Comparison of ENCODE assay signal across 19 cellular contexts in genomic region chr7:126026421-126027088, GRCh38.
A peak's percentile ranks its signal among the peaks of the same experiment; 100 is the strongest.
DNase-seq lines count a peak whose midpoint lies in the region; ATAC-seq, FAIRE-seq and TF ChIP-seq lines count a peak whose summit lies in the region.
"Had no signal": no experiment of that assay in that cellular context is flagged by ENCODE, and none has a peak within 500 bp of the region (broad histone marks: within the 10 kb centered on the region; RNA-seq: fewer than 3 reads in every experiment).

No MANE protein-coding gene starts in this region.

- ATAC-seq in HG03025 (IDR thresholded peaks at IDR 0.05; ENCODE audit: low FRiP score, unreplicated experiment), result no peak
- ATAC-seq: gastrocnemius medialis had no signal

- DNase-seq in MCF 10A (ENCODE audit: unreplicated experiment) (peak; percentile 30), breast epithelium (ENCODE audit: low spot score in 2 of 2) (no peak), NCI-H774 (lab: John Stamatoyannopoulos, UW) (peak; percentile 36), glomerular visceral epithelial cell (ENCODE audit: extremely low spot score) (peak; percentile 64), urothelium cell line (ENCODE audit: low spot score) (peak; percentile 9), ascending aorta (ENCODE audit: low spot score in 2 of 2) (no peak), caudate nucleus (lab: John Stamatoyannopoulos, UW) (no peak)
- DNase-seq: activated CD4-positive, alpha-beta T cell treated with anti-CD3 and anti-CD28 coated beads, Interleukin-2, amount 10 ng/mL, durations not matched to agents 24 days and 14 days; anterior cingulate cortex; DMS 273 treated with DMSO at 0.1 percent for 48 hours; effector CD8-positive, alpha-beta T cell; gastrocnemius medialis; kidney; NCI-H187; RPMI8226; stimulated activated CD4-positive, alpha-beta T cell treated with anti-CD3 and anti-CD28 coated beads, Interleukin-2, amount 100 ng/mL, for 48 hours had no signal

- no peak overlapping the region for H3K4me3 Mint-ChIP-seq in MCF 10A (ENCODE audit: unreplicated experiment)
- H3K4me3 Mint-ChIP-seq: activated CD4-positive, alpha-beta T cell treated with anti-CD3 and anti-CD28 coated beads, Interleukin-2, amount 10 ng/mL, durations not matched to agents 24 days and 14 days; IgD-negative memory B cell had no signal

- H3K27ac Mint-ChIP-seq in MCF 10A (ENCODE audit: low read depth, unreplicated experiment), result peak overlapping the region; percentile 59
- H3K27ac Mint-ChIP-seq: activated CD4-positive, alpha-beta T cell treated with anti-CD3 and anti-CD28 coated beads, Interleukin-2, amount 10 ng/mL, durations not matched to agents 24 days and 14 days; IgD-negative memory B cell had no signal

- no peak for TF ChIP-seq CTCF in MCF 10A (IDR thresholded peaks at IDR 0.05; ENCODE audit: unreplicated experiment)
- no peak for TF ChIP-seq CTCF in breast epithelium (IDR thresholded peaks at IDR 0.05)
- TF ChIP-seq CTCF in ascending aorta (IDR thresholded peaks at IDR 0.05), result no peak

- POLR2A ChIA-PET in MCF 10A (lab: Yijun Ruan, JAX), result no interaction called here

- peaks cover 6% of the 10 kb centered on the region for H3K4me1 Mint-ChIP-seq in MCF 10A (ENCODE audit: insufficient read depth, unreplicated experiment)
- H3K4me1 Mint-ChIP-seq: activated CD4-positive, alpha-beta T cell treated with anti-CD3 and anti-CD28 coated beads, Interleukin-2, amount 10 ng/mL, durations not matched to agents 24 days and 14 days; IgD-negative memory B cell had no signal

- no peak for TF ChIP-seq POLR2A in breast epithelium (IDR thresholded peaks at IDR 0.05)

- H3K27ac ChIP-seq in breast epithelium (no peak overlapping the region), ascending aorta (no peak overlapping the region), caudate nucleus (ENCODE audit: low read depth, low read length) (no peak overlapping the region)
- H3K27ac ChIP-seq: gastrocnemius medialis, right atrium auricular region had no signal

- FAIRE-seq in urothelium cell line (lab: Jason Lieb, UNC), result no peak
- FAIRE-seq: kidney had no signal

- no TSS peak for BruUV-seq in MCF 10A (replicated peaks; lab: Mats Ljungman, UMichigan)

- H3K4me3 ChIP-seq in breast epithelium, result no peak overlapping the region
- H3K4me3 ChIP-seq in ascending aorta, result no peak overlapping the region
- H3K4me3 ChIP-seq: gastrocnemius medialis, right atrium auricular region had no signal

- CTCF ChIA-PET in MCF 10A (lab: Yijun Ruan, JAX), result interaction anchor here (0.6 kb wide), 1 partner anchor 857 kb away, joined by 3 read pairs; no protein-coding TSS in a partner anchor

- no peaks in the 10 kb centered on the region for H3K4me1 ChIP-seq in breast epithelium
- no peaks in the 10 kb centered on the region for H3K4me1 ChIP-seq in ascending aorta
- H3K4me1 ChIP-seq: gastrocnemius medialis, right atrium auricular region had no signal

- H3K27me3 ChIP-seq in breast epithelium, result no peaks in the 10 kb centered on the region
- no peaks in the 10 kb centered on the region for H3K27me3 ChIP-seq in ascending aorta
- H3K27me3 ChIP-seq: gastrocnemius medialis, right atrium auricular region had no signal

- H3K36me3 ChIP-seq in breast epithelium (no peaks in the 10 kb centered on the region), ascending aorta (no peaks in the 10 kb centered on the region)
- H3K36me3 ChIP-seq: gastrocnemius medialis, right atrium auricular region had no signal

- no peaks in the 10 kb centered on the region for H3K27me3 Mint-ChIP-seq in MCF 10A (ENCODE audit: insufficient read depth, unreplicated experiment)
- H3K27me3 Mint-ChIP-seq: activated CD4-positive, alpha-beta T cell treated with anti-CD3 and anti-CD28 coated beads, Interleukin-2, amount 10 ng/mL, durations not matched to agents 24 days and 14 days; IgD-negative memory B cell had no signal

- intact Hi-C loops in MCF 10A (cut with micrococcal nuclease) (no loop called here), breast epithelium (cut with DNase I; ENCODE audit: low total_unique reads) (no loop called here), ascending aorta (cut with DNase I) (no loop called here)

- H3K36me3 Mint-ChIP-seq in MCF 10A (ENCODE audit: insufficient read depth, unreplicated experiment), result no peaks in the 10 kb centered on the region
- H3K36me3 Mint-ChIP-seq: IgD-negative memory B cell had no signal

- no peaks in the 10 kb centered on the region for H3K9me3 ChIP-seq in breast epithelium
- H3K9me3 ChIP-seq in ascending aorta, result no peaks in the 10 kb centered on the region
- H3K9me3 ChIP-seq: gastrocnemius medialis, right atrium auricular region had no signal

- no peaks in the 10 kb centered on the region for H3K9me3 Mint-ChIP-seq in MCF 10A (ENCODE audit: unreplicated experiment)
- H3K9me3 Mint-ChIP-seq: activated CD4-positive, alpha-beta T cell treated with anti-CD3 and anti-CD28 coated beads, Interleukin-2, amount 10 ng/mL, durations not matched to agents 24 days and 14 days had no signal

Comparison
In these comparisons a context has a peak if more than half of its experiments do, and no peak if none do; other contexts are left out.
1. DNase-seq: peak in MCF 10A (single experiment), NCI-H774 (single experiment), glomerular visceral epithelial cell (single experiment) and urothelium cell line (single experiment); none in breast epithelium (0 of 2), ascending aorta (0 of 2) and caudate nucleus (0 of 61).